Comparison of ENCODE assay signal across 9 cellular contexts in the genomic region with DNA sequence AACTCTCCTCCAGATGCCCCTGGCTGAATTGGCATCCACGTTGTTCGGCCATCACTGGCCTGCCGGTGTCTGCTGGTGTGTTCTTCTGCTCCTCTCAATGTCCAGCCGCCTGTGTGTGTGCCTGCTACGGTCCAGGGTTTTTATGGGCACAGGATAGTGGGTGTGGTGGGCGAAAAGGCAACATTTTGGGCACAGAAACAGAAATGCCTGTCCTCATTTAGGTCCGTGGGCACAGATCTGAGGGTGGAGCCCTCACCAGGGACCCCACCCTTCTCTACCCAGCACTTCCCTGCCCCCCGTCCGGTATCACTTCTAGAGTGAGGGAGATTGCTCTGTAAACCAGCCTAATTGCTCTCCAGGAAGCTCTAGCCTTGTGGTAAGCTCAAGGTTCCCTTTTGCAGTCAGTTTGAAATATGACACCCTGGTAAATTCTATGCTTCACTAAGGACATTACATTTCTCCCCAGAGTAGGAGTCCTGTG.
DNase-seq lines count a peak whose midpoint lies in the region; ATAC-seq, FAIRE-seq and TF ChIP-seq lines count a peak whose summit lies in the region.
"Had no signal": no experiment of that assay in that cellular context is flagged by ENCODE, and none has a peak within 500 bp of the region (broad histone marks: within the 10 kb centered on the region; RNA-seq: fewer than 3 reads in every experiment).

No MANE protein-coding gene starts in this region.

- H3K4me1 Mint-ChIP-seq in activated naive CD8-positive, alpha-beta T cell treated with anti-CD3 and anti-CD28 coated beads, Interleukin-2, amount 50 U/mL, for 24 hours: peaks cover 20% of the 10 kb centered on the region
- peaks cover 38 to 42% of the 10 kb centered on the region in 2 donors for H3K4me1 Mint-ChIP-seq in natural killer cell treated with Interleukin-12 subunit alpha and Interleukin-12 subunit beta and Interleukin-15 and Interleukin-18, amount 100 ng/mL, for 72 hours (ENCODE audit: low read depth in 2 of 2)

- TF ChIP-seq CTCF in lower leg skin (IDR thresholded peaks at IDR 0.05) (no peak), gastrocnemius medialis (IDR thresholded peaks at IDR 0.05 in 4 of 5, conservative IDR thresholded peaks at IDR 0.05 in 1 of 5) (no peak)

- H3K27me3 ChIP-seq in gastrocnemius medialis: no peaks in the 10 kb centered on the region
- H3K27me3 ChIP-seq: heart right ventricle had no signal

- peaks cover 8% of the 10 kb centered on the region for H3K9me3 Mint-ChIP-seq in activated naive CD8-positive, alpha-beta T cell treated with anti-CD3 and anti-CD28 coated beads, Interleukin-2, amount 50 U/mL, for 24 hours
- H3K9me3 Mint-ChIP-seq in natural killer cell treated with Interleukin-12 subunit alpha and Interleukin-12 subunit beta and Interleukin-15 and Interleukin-18, amount 100 ng/mL, for 72 hours: peaks cover 4% of the 10 kb centered on the region

- no peak for DNase-seq in GM12892 (ENCODE audit: insufficient read length)
- peak; percentile 15 for DNase-seq in HuH-7 (ENCODE audit: low spot score)
- DNase-seq in activated naive CD8-positive, alpha-beta T cell treated with anti-CD3 and anti-CD28 coated beads, Interleukin-2, amount 50 U/mL, for 24 hours: no peak
- no peak for DNase-seq in natural killer cell treated with Interleukin-12 subunit alpha and Interleukin-12 subunit beta and Interleukin-15 and Interleukin-18, amount 100 ng/mL, for 72 hours (ENCODE audit: low spot score)
- no peak for DNase-seq in lower leg skin (ENCODE audit: low spot score in 2 of 2)
- no peak for DNase-seq in gastrocnemius medialis
- DNase-seq in NCI-H510A (lab: John Stamatoyannopoulos, UW): no peak
- DNase-seq: heart right ventricle had no signal

- no peak overlapping the region for H3K4me3 Mint-ChIP-seq in activated naive CD8-positive, alpha-beta T cell treated with anti-CD3 and anti-CD28 coated beads, Interleukin-2, amount 50 U/mL, for 24 hours
- H3K4me3 Mint-ChIP-seq in natural killer cell treated with Interleukin-12 subunit alpha and Interleukin-12 subunit beta and Interleukin-15 and Interleukin-18, amount 100 ng/mL, for 72 hours: peak overlapping the region; percentile 70

- no peaks in the 10 kb centered on the region for H3K36me3 ChIP-seq in gastrocnemius medialis
- H3K36me3 ChIP-seq: heart right ventricle had no signal

- H3K4me3 ChIP-seq in lower leg skin (ENCODE audit: low read depth, poor library complexity, severe bottlenecking) (no peak overlapping the region), gastrocnemius medialis (no peak overlapping the region)
- H3K4me3 ChIP-seq: heart right ventricle had no signal

- H3K4me1 ChIP-seq in gastrocnemius medialis: no peaks in the 10 kb centered on the region

- H3K9me3 ChIP-seq in gastrocnemius medialis: no peaks in the 10 kb centered on the region

- ATAC-seq in GM21619 (IDR thresholded peaks at IDR 0.05; ENCODE audit: unreplicated experiment) (peak; percentile 70), gastrocnemius medialis (no peak)
- ATAC-seq in activated naive CD8-positive, alpha-beta T cell treated with anti-CD3 and anti-CD28 coated beads, Interleukin-2, amount 50 U/mL, for 24 hours: peak; percentile 34
- ATAC-seq in natural killer cell treated with Interleukin-12 subunit alpha and Interleukin-12 subunit beta and Interleukin-15 and Interleukin-18, amount 100 ng/mL, for 72 hours: peak; percentile 54 to 67

- H3K27ac ChIP-seq in gastrocnemius medialis: no peak overlapping the region

- no peak; the same call in 1 of the 2 replicates for TF ChIP-seq POLR2A in GM12892 (IDR thresholded peaks at IDR 0.05; ENCODE audit: low read depth, low read length)
- no peak for TF ChIP-seq POLR2A in lower leg skin (IDR thresholded peaks at IDR 0.05)
- no peak for TF ChIP-seq POLR2A in gastrocnemius medialis (IDR thresholded peaks at IDR 0.05)

- no peaks in the 10 kb centered on the region for H3K27me3 Mint-ChIP-seq in activated naive CD8-positive, alpha-beta T cell treated with anti-CD3 and anti-CD28 coated beads, Interleukin-2, amount 50 U/mL, for 24 hours
- no peaks in the 10 kb centered on the region for H3K27me3 Mint-ChIP-seq in natural killer cell treated with Interleukin-12 subunit alpha and Interleukin-12 subunit beta and Interleukin-15 and Interleukin-18, amount 100 ng/mL, for 72 hours

- intact Hi-C loops in lower leg skin (cut with DNase I; ENCODE audit: low total_unique reads) (no loop called here), gastrocnemius medialis (cut with DNase I; ENCODE audit: low total_unique reads) (no loop called here)

- WGBS in lower leg skin, 2 donors: 56 to 58% methylated on average over 9 of the region's 9 CpGs

- in situ Hi-C loops in gastrocnemius medialis (cut with MboI; ENCODE audit: low sequenced_read_pairs in 4 of 4): no loop called here

- peak; percentile 97 for FAIRE-seq in GM12892 (lab: Jason Lieb, UNC)

- H3K27ac Mint-ChIP-seq in activated naive CD8-positive, alpha-beta T cell treated with anti-CD3 and anti-CD28 coated beads, Interleukin-2, amount 50 U/mL, for 24 hours: peak overlapping the region; percentile 24
- peak overlapping the region; percentile 66 to 82 for H3K27ac Mint-ChIP-seq in natural killer cell treated with Interleukin-12 subunit alpha and Interleukin-12 subunit beta and Interleukin-15 and Interleukin-18, amount 100 ng/mL, for 72 hours

- H3K36me3 Mint-ChIP-seq in activated naive CD8-positive, alpha-beta T cell treated with anti-CD3 and anti-CD28 coated beads, Interleukin-2, amount 50 U/mL, for 24 hours (ENCODE audit: low read depth): no peaks in the 10 kb centered on the region
- peaks cover 13% of the 10 kb centered on the region for H3K36me3 Mint-ChIP-seq in natural killer cell treated with Interleukin-12 subunit alpha and Interleukin-12 subunit beta and Interleukin-15 and Interleukin-18, amount 100 ng/mL, for 72 hours

Comparison
In these comparisons a context has a peak if more than half of its experiments do, and no peak if none do; other contexts are left out.
1. ATAC-seq: peak in GM21619 (single experiment), activated naive CD8-positive, alpha-beta T cell treated with anti-CD3 and anti-CD28 coated beads, Interleukin-2, amount 50 U/mL, for 24 hours (single experiment) and natural killer cell treated with Interleukin-12 subunit alpha and Interleukin-12 subunit beta and Interleukin-15 and Interleukin-18, amount 100 ng/mL, for 72 hours (2 of 2); none in gastrocnemius medialis (0 of 2).